1 cellular context compared by ENCODE assay signal in the genomic region with DNA sequence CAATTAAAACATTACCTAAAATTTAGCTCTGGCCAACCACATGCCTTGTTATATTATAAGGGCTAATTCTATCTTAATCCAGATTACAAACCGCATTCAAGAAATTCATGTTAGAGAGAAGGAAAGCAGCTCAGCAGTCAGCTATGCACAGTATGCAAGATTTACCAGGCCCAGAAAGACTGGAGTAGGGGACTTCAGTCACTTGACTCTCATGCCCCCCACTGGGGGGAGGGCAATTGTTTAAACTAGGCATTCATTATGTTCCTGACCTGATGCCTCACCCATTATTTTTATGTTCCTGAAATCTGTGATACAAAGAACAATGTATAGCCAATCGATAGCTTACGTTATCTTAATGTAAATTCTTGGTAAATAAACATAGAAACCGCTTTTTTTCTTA.
TF ChIP-seq lines count a peak whose summit lies in the region.

No MANE protein-coding gene starts in this region.

TF ChIP-seq in H1, 55 proteins besides CTCF, POLR2A, EP300 and RAD21:
- TF ChIP-seq, protein P1, sequence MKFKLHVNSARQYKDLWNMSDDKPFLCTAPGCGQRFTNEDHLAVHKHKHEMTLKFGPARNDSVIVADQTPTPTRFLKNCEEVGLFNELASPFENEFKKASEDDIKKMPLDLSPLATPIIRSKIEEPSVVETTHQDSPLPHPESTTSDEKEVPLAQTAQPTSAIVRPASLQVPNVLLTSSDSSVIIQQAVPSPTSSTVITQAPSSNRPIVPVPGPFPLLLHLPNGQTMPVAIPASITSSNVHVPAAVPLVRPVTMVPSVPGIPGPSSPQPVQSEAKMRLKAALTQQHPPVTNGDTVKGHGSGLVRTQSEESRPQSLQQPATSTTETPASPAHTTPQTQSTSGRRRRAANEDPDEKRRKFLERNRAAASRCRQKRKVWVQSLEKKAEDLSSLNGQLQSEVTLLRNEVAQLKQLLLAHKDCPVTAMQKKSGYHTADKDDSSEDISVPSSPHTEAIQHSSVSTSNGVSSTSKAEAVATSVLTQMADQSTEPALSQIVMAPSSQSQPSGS (IDR thresholded peaks at IDR 0.05; ENCODE audit: low read length): 0 out of 2 replicates have a peak, but pooled peaks have one; percentile 29
- TF ChIP-seq SP2 (IDR thresholded peaks at IDR 0.05; ENCODE audit: low read length) (no peak), EGR1 (IDR thresholded peaks at IDR 0.05; ENCODE audit: borderline replicate concordance, low read depth, low read length) (0 out of 2 replicates have a peak, but pooled peaks have one; percentile 20), CBX5 (IDR thresholded peaks at IDR 0.05; ENCODE audit: low read depth, low read length) (no peak), NANOG (IDR thresholded peaks at IDR 0.05; ENCODE audit: insufficient read depth, low read depth, low read length, poor library complexity, severe bottlenecking) (peak; percentile 52), TEAD4 (IDR thresholded peaks at IDR 0.05; ENCODE audit: low read depth, low read length) (0 out of 2 replicates have a peak, but pooled peaks have one; percentile 66)
